Comparison of ENCODE assay signal across 8 cellular contexts in the genomic region with DNA sequence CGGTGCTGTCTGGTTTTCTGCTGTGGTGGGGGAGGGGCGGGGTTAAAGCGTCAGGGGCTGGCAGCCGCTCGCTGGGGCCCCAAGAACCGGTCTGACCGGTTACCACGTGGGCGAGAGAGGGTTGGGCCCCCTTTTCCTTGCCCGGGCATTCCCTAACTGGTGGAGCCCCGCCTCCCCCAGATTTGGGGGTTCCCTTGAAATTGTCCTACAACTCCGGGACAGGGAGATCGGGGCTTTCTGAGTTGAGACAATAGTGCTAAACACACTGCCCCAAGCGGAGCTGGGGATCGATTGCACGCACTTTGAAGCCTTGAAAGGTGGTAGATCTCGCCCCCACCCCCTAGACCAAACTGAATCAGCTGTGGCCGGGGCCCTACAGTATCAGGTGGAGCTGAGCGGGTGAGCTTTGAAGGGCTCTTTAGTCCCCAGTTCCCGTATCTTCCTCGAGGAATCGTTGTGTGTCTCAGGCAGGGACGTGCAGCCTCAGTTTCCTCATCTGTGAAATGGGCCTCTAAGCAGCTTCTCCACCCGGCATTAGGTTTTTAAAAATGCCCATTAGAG. TPM values are rescaled to one million over a fixed set of nuclear protein-coding genes. Genes with fewer than 3 reads are reported as not detected.
A peak's percentile ranks its signal among the peaks of the same experiment; 100 is the strongest.
DNase-seq lines count a peak whose midpoint lies in the region; ATAC-seq and TF ChIP-seq lines count a peak whose summit lies in the region.

No MANE protein-coding gene starts in this region.

- ATAC-seq in effector memory CD8-positive, alpha-beta T cell (replicated peaks) = peak; percentile 39
- peak; percentile 10 for ATAC-seq in mucosa of descending colon
- ATAC-seq in stimulated activated naive B cell treated with anti-CD40 and anti-IgM and Interleukin-4, amounts not matched to agents 10 μg/mL and 1 μg/mL and 100 μg/mL, for 72 hours (replicated peaks) = peak; percentile 21 to 22

- peak overlapping the region; percentile 100 for H3K27ac Mint-ChIP-seq in effector memory CD8-positive, alpha-beta T cell
- H3K27ac Mint-ChIP-seq in stimulated activated naive B cell treated with anti-CD40 and anti-IgM and Interleukin-4, amounts not matched to agents 10 μg/mL and 1 μg/mL and 100 μg/mL, for 72 hours = peak overlapping the region; percentile 98

- peak overlapping the region; percentile 97 for H3K4me3 ChIP-seq in mucosa of descending colon

- peaks cover 13% of the 10 kb centered on the region for H3K4me1 ChIP-seq in mucosa of descending colon (ENCODE audit: low read depth)

- H3K36me3 Mint-ChIP-seq in effector memory CD8-positive, alpha-beta T cell (ENCODE audit: insufficient read depth) = peaks cover 71% of the 10 kb centered on the region
- peaks cover 34 to 40% of the 10 kb centered on the region in 2 donors for H3K36me3 Mint-ChIP-seq in stimulated activated naive B cell treated with anti-CD40 and anti-IgM and Interleukin-4, amounts not matched to agents 10 μg/mL and 1 μg/mL and 100 μg/mL, for 72 hours

- peak; percentile 56 to 71 for DNase-seq in NCI-H2081 (lab: John Stamatoyannopoulos, UW)
- no peak for DNase-seq in NCI-H2081 treated with DMSO at 0.1 percent for 48 hours (lab: John Stamatoyannopoulos, UW)
- peak; percentile 79 for DNase-seq in NCI-H510A (lab: John Stamatoyannopoulos, UW)
- peak; percentile 62 to 69 for DNase-seq in activated CD8-positive, alpha-beta memory T cell treated with anti-CD3 and anti-CD28 coated beads for 1 hour (ENCODE audit: extremely low read depth in 1 of 2, low read depth in 1 of 2)
- peak; percentile 72 to 80 (median 76) for DNase-seq in effector memory CD8-positive, alpha-beta T cell
- peak; percentile 93 to 95 (median 93) for DNase-seq in mucosa of descending colon
- peak; percentile 86 for DNase-seq in stimulated activated naive B cell treated with anti-CD40 and anti-IgM and Interleukin-4, amounts not matched to agents 10 μg/mL and 1 μg/mL and 100 μg/mL, for 72 hours
- DNase-seq in NCI-H524 treated with DMSO at 0.1 percent for 48 hours (lab: John Stamatoyannopoulos, UW) = no peak

- peaks cover 3% of the 10 kb centered on the region for H3K36me3 ChIP-seq in mucosa of descending colon (ENCODE audit: low read depth)

- intact Hi-C loops in mucosa of descending colon (cut with DNase I, micrococcal nuclease) = no loop called here

- no peaks in the 10 kb centered on the region for H3K9me3 Mint-ChIP-seq in effector memory CD8-positive, alpha-beta T cell
- no peaks in the 10 kb centered on the region for H3K9me3 Mint-ChIP-seq in stimulated activated naive B cell treated with anti-CD40 and anti-IgM and Interleukin-4, amounts not matched to agents 10 μg/mL and 1 μg/mL and 100 μg/mL, for 72 hours

- H3K27me3 Mint-ChIP-seq in effector memory CD8-positive, alpha-beta T cell = no peaks in the 10 kb centered on the region
- peaks cover 0 to 4% of the 10 kb centered on the region in 2 donors for H3K27me3 Mint-ChIP-seq in stimulated activated naive B cell treated with anti-CD40 and anti-IgM and Interleukin-4, amounts not matched to agents 10 μg/mL and 1 μg/mL and 100 μg/mL, for 72 hours

- TF ChIP-seq CTCF in mucosa of descending colon (IDR thresholded peaks at IDR 0.05) = no peak

- no peaks in the 10 kb centered on the region for H3K9me3 ChIP-seq in mucosa of descending colon

- H3K4me3 Mint-ChIP-seq in effector memory CD8-positive, alpha-beta T cell = peak overlapping the region; percentile 94 to 99
- H3K4me3 Mint-ChIP-seq in stimulated activated naive B cell treated with anti-CD40 and anti-IgM and Interleukin-4, amounts not matched to agents 10 μg/mL and 1 μg/mL and 100 μg/mL, for 72 hours = peak overlapping the region; percentile 98 to 99

- peaks cover 51% of the 10 kb centered on the region in 2 donors for H3K4me1 Mint-ChIP-seq in effector memory CD8-positive, alpha-beta T cell (ENCODE audit: low read depth in 2 of 2)
- peaks cover 41 to 62% of the 10 kb centered on the region in 2 donors for H3K4me1 Mint-ChIP-seq in stimulated activated naive B cell treated with anti-CD40 and anti-IgM and Interleukin-4, amounts not matched to agents 10 μg/mL and 1 μg/mL and 100 μg/mL, for 72 hours

RNA-seq across cellular contexts. Expression of a gene that starts 4.8 kb away (rescaled TPM):
- 100 to 1,000 TPM; 101 to 117 (median 112) TPM for total RNA-seq in mucosa of descending colon

RNA-seq across cellular contexts. Expression of a gene that starts 4.8 kb away (rescaled TPM):
- 10 to 100 TPM; 48.2 to 59.7 (median 49.3) TPM for total RNA-seq in mucosa of descending colon

RNA-seq across cellular contexts. Expression of a gene that starts 36.9 kb away (rescaled TPM):
- 10 to 100 TPM; 42.2 to 58.9 (median 54.1) TPM for total RNA-seq in mucosa of descending colon

RNA-seq across cellular contexts. Expression of a gene that starts 38.5 kb away (rescaled TPM):
- total RNA-seq in mucosa of descending colon = 10 to 100 TPM; 26.6 to 37.9 (median 30.0) TPM

RNA-seq across cellular contexts. Expression of a gene that starts 52.3 kb away (rescaled TPM):
- 1 to 10 TPM; 1.7 to 7.6 (median 4.7) TPM for total RNA-seq in mucosa of descending colon

Comparison
In these comparisons a context has a peak if more than half of its experiments do, and no peak if none do; other contexts are left out.
1. DNase-seq: peak in NCI-H2081 (2 of 2), NCI-H510A (single experiment), activated CD8-positive, alpha-beta memory T cell treated with anti-CD3 and anti-CD28 coated beads for 1 hour (2 of 2), effector memory CD8-positive, alpha-beta T cell (3 of 3), mucosa of descending colon (3 of 3) and stimulated activated naive B cell treated with anti-CD40 and anti-IgM and Interleukin-4, amounts not matched to agents 10 μg/mL and 1 μg/mL and 100 μg/mL, for 72 hours (single experiment); none in NCI-H2081 treated with DMSO at 0.1 percent for 48 hours (single experiment) and NCI-H524 treated with DMSO at 0.1 percent for 48 hours (single experiment).
2. Peak in every context shown above with its lines, with median percentiles within 50 percentile points of each other: ATAC-seq.